26 cellular contexts compared by ENCODE assay signal in the genomic region with DNA sequence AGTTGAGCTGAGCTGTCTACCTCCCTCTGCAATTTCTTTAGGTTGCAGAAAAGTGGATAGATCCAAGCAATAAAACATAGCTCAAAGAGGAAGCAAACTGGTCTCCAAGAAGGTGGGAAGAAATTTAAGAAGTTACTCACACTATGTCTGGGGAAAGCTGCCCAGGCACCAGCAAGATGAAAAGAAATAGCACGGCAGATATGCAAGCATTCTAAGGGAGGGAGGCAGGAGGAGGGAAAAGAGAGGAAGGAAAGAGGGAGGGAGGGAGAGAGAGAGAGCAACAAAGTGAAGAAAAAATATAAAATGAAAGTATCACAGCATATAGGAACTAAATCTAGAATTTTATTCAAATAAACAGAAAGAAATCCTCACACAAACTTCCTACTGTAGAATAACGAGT.
"Had no signal": no experiment of that assay in that cellular context is flagged by ENCODE, and none has a peak within 500 bp of the region (broad histone marks: within the 10 kb centered on the region; RNA-seq: fewer than 3 reads in every experiment).

No MANE protein-coding gene starts in this region.

- H3K27ac ChIP-seq: colonic mucosa, esophagus squamous epithelium, ovary, tibial artery had no signal

- H3K27ac Mint-ChIP-seq: dendritic cell treated with granulocyte-macrophage colony-stimulating factor and Interleukin-4, amounts not matched to agents 40 ng/mL and 50 ng/mL, for 4 days; memory B cell; naive thymus-derived CD8-positive, alpha-beta T cell; nephron progenitor cell; stimulated activated naive CD8-positive, alpha-beta T cell treated with anti-CD3 and anti-CD28 coated beads, Interleukin-15, amount 100 ng/mL, for 72 hours; type B pancreatic cell had no signal

- ATAC-seq: left lobe of liver; naive thymus-derived CD8-positive, alpha-beta T cell; sciatic nerve; stimulated activated naive CD8-positive, alpha-beta T cell treated with anti-CD3 and anti-CD28 coated beads, Interleukin-15, amount 100 ng/mL, for 72 hours had no signal

- H3K4me2 ChIP-seq: smooth muscle cell had no signal

- H3K4me3 ChIP-seq: colonic mucosa, esophagus squamous epithelium, lung, ovary, smooth muscle cell, testis, tibial artery had no signal

- H3K9me3 Mint-ChIP-seq: dendritic cell treated with granulocyte-macrophage colony-stimulating factor and Interleukin-4, amounts not matched to agents 40 ng/mL and 50 ng/mL, for 4 days; memory B cell; nephron progenitor cell; stimulated activated naive CD8-positive, alpha-beta T cell treated with anti-CD3 and anti-CD28 coated beads, Interleukin-15, amount 100 ng/mL, for 72 hours; type B pancreatic cell had no signal

- H3K4me3 Mint-ChIP-seq: dendritic cell treated with granulocyte-macrophage colony-stimulating factor and Interleukin-4, amounts not matched to agents 40 ng/mL and 50 ng/mL, for 4 days; memory B cell; naive thymus-derived CD8-positive, alpha-beta T cell; nephron progenitor cell; stimulated activated naive CD8-positive, alpha-beta T cell treated with anti-CD3 and anti-CD28 coated beads, Interleukin-15, amount 100 ng/mL, for 72 hours; type B pancreatic cell had no signal

- H3K9me3 ChIP-seq: colonic mucosa, esophagus squamous epithelium, ovary, testis, tibial artery had no signal

- H3K36me3 ChIP-seq: colonic mucosa, esophagus squamous epithelium, ovary, tibial artery had no signal

- H3K4me1 ChIP-seq: colonic mucosa, esophagus squamous epithelium, testis, tibial artery had no signal

- H3K27me3 ChIP-seq: colonic mucosa, ovary, testis, tibial artery had no signal

- H3K36me3 Mint-ChIP-seq: memory B cell; naive thymus-derived CD8-positive, alpha-beta T cell; type B pancreatic cell had no signal

- DNase-seq: central memory CD4-positive, alpha-beta T cell; colonic mucosa; effector memory CD4-positive, alpha-beta T cell; erythroblast; esophagus squamous epithelium; foreskin melanocyte; naive thymus-derived CD8-positive, alpha-beta T cell; nephron progenitor cell; occipital lobe; ovary; retina; stimulated activated CD4-positive, alpha-beta T cell treated with anti-CD3 and anti-CD28 coated beads, Interleukin-12 subunit alpha, Interleukin-12 subunit beta, amount 100 ng/mL, for 4 hours; stimulated activated CD4-positive, alpha-beta T cell treated with anti-CD3 and anti-CD28 coated beads, Interleukin-1b, Interleukin-23, amount 100 ng/mL, for 48 hours; stimulated activated CD4-positive, alpha-beta T cell treated with anti-CD3 and anti-CD28 coated beads, Interleukin-4, amount 100 ng/mL, for 1 hour; stimulated activated CD8-positive, alpha-beta memory T cell treated with anti-CD3 and anti-CD28 coated beads, Interleukin-4, amount 100 ng/mL, for 48 hours; stimulated activated naive CD4-positive, alpha-beta T cell; stimulated activated naive CD8-positive, alpha-beta T cell treated with anti-CD3 and anti-CD28 coated beads, Interleukin-15, amount 100 ng/mL, for 72 hours; testis; tibial artery had no signal

- H3K4me1 Mint-ChIP-seq: memory B cell; naive thymus-derived CD8-positive, alpha-beta T cell; nephron progenitor cell; stimulated activated naive CD8-positive, alpha-beta T cell treated with anti-CD3 and anti-CD28 coated beads, Interleukin-15, amount 100 ng/mL, for 72 hours had no signal
